ENCODE assay signal across 13 cellular contexts in the genomic region with DNA sequence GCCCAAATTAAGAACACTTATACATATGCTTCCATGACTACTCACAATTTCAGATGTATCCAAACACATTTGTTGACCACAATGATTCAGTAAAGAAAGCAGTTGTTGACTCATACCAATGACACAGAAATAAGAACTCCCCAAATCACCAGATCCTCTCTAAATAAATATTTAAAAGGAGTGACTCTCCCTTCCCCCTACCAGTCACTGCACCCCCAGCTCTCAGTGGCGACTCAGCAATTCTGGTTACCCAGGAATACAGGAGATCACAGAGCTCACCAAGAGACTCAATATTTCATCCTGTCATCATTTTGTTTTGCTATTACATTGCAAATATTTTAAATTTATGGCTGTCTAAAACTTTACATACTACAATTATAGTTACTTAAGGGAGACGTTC.
DNase-seq lines count a peak whose midpoint lies in the region; ATAC-seq and TF ChIP-seq lines count a peak whose summit lies in the region.
"Had no signal": no experiment of that assay in that cellular context is flagged by ENCODE, and none has a peak within 500 bp of the region (broad histone marks: within the 10 kb centered on the region; RNA-seq: fewer than 3 reads in every experiment).

No MANE protein-coding gene starts in this region.

- ATAC-seq in mucosa of descending colon (no peak), GM18873 (IDR thresholded peaks at IDR 0.05; ENCODE audit: low FRiP score, unreplicated experiment) (no peak)

- H3K4me3 Mint-ChIP-seq in T-helper 2 cell treated with Interferon-gamma antibody and Interleukin-4, amounts not matched to agents 5 μg/mL and 100 μg/mL, for 36 hours, result no peak overlapping the region
- H3K4me3 Mint-ChIP-seq in progenitor cell of endocrine pancreas (ENCODE audit: low read depth), result no peak overlapping the region
- H3K4me3 Mint-ChIP-seq: nephron progenitor cell had no signal

- H3K9me3 ChIP-seq in mucosa of descending colon, result no peaks in the 10 kb centered on the region
- H3K9me3 ChIP-seq: Caco-2, thoracic aorta had no signal

- H3K27ac Mint-ChIP-seq in T-helper 2 cell treated with Interferon-gamma antibody and Interleukin-4, amounts not matched to agents 5 μg/mL and 100 μg/mL, for 36 hours, result peak overlapping the region; percentile 15
- no peak overlapping the region for H3K27ac Mint-ChIP-seq in progenitor cell of endocrine pancreas

- H3K36me3 Mint-ChIP-seq in T-helper 2 cell treated with Interferon-gamma antibody and Interleukin-4, amounts not matched to agents 5 μg/mL and 100 μg/mL, for 36 hours (ENCODE audit: low read depth), result peaks cover 13% of the 10 kb centered on the region
- H3K36me3 Mint-ChIP-seq in progenitor cell of endocrine pancreas (ENCODE audit: insufficient read depth), result peaks cover 19% of the 10 kb centered on the region

- H3K4me3 ChIP-seq in mucosa of descending colon, result no peak overlapping the region
- H3K4me3 ChIP-seq: cardiac muscle cell, thoracic aorta had no signal

- no peaks in the 10 kb centered on the region for H3K27me3 Mint-ChIP-seq in T-helper 2 cell treated with Interferon-gamma antibody and Interleukin-4, amounts not matched to agents 5 μg/mL and 100 μg/mL, for 36 hours (ENCODE audit: low read depth)
- H3K27me3 Mint-ChIP-seq in progenitor cell of endocrine pancreas, result no peaks in the 10 kb centered on the region

- intact Hi-C loops in mucosa of descending colon (cut with DNase I, micrococcal nuclease), result no loop called here

- H3K4me1 Mint-ChIP-seq in T-helper 2 cell treated with Interferon-gamma antibody and Interleukin-4, amounts not matched to agents 5 μg/mL and 100 μg/mL, for 36 hours (ENCODE audit: low read depth), result peaks cover 8% of the 10 kb centered on the region
- H3K4me1 Mint-ChIP-seq in progenitor cell of endocrine pancreas (ENCODE audit: low read depth), result peaks cover 8% of the 10 kb centered on the region

- DNase-seq in activated T-cell treated with anti-CD3 and anti-CD28 coated beads for 24 hours (ENCODE audit: low read depth) (peak; percentile 23), activated T-cell treated with anti-CD3 and anti-CD28 coated beads for 4 hours (no peak), fibroblast of gingiva (ENCODE audit: low read depth) (peak; percentile 93), progenitor cell of endocrine pancreas (ENCODE audit: low spot score, unreplicated experiment) (no peak), mucosa of descending colon (no peak)
- peak; percentile 46 for DNase-seq in T-helper 2 cell treated with Interferon-gamma antibody and Interleukin-4, amounts not matched to agents 5 μg/mL and 100 μg/mL, for 36 hours (ENCODE audit: low spot score)
- peak; percentile 54 for DNase-seq in stimulated activated CD8-positive, alpha-beta memory T cell treated with anti-CD3 and anti-CD28 coated beads, Interleukin-4, amount 100 ng/mL, for 48 hours
- DNase-seq: Caco-2, NCI-H524, nephron progenitor cell had no signal

- TF ChIP-seq CTCF in progenitor cell of endocrine pancreas (IDR thresholded peaks at IDR 0.05; ENCODE audit: unreplicated experiment) (no peak), mucosa of descending colon (IDR thresholded peaks at IDR 0.05) (no peak)

- H3K36me3 ChIP-seq in mucosa of descending colon (ENCODE audit: low read depth), result no peaks in the 10 kb centered on the region
- H3K36me3 ChIP-seq: thoracic aorta had no signal

- H3K4me1 ChIP-seq in mucosa of descending colon (ENCODE audit: low read depth), result no peaks in the 10 kb centered on the region

- no peaks in the 10 kb centered on the region for H3K9me3 Mint-ChIP-seq in T-helper 2 cell treated with Interferon-gamma antibody and Interleukin-4, amounts not matched to agents 5 μg/mL and 100 μg/mL, for 36 hours
- H3K9me3 Mint-ChIP-seq in progenitor cell of endocrine pancreas (ENCODE audit: low read depth), result no peaks in the 10 kb centered on the region

Comparison
In these comparisons a context has a peak if more than half of its experiments do, and no peak if none do; other contexts are left out.
1. DNase-seq: peak in activated T-cell treated with anti-CD3 and anti-CD28 coated beads for 24 hours (single experiment), T-helper 2 cell treated with Interferon-gamma antibody and Interleukin-4, amounts not matched to agents 5 μg/mL and 100 μg/mL, for 36 hours (single experiment), fibroblast of gingiva (single experiment) and stimulated activated CD8-positive, alpha-beta memory T cell treated with anti-CD3 and anti-CD28 coated beads, Interleukin-4, amount 100 ng/mL, for 48 hours (single experiment); none in activated T-cell treated with anti-CD3 and anti-CD28 coated beads for 4 hours (single experiment), progenitor cell of endocrine pancreas (single experiment) and mucosa of descending colon (0 of 3).